Comparison of ENCODE assay signal across 26 cellular contexts in genomic region chr12:20248646-20249045, GRCh38.
DNase-seq lines count a peak whose midpoint lies in the region; ATAC-seq, FAIRE-seq and TF ChIP-seq lines count a peak whose summit lies in the region.
"Had no signal": no experiment of that assay in that cellular context is flagged by ENCODE, and none has a peak within 500 bp of the region (broad histone marks: within the 10 kb centered on the region; RNA-seq: fewer than 3 reads in every experiment).

No MANE protein-coding gene starts in this region.

- H3K56ac ChIP-seq in H1 (replicated peaks; ENCODE audit: insufficient read length, low read depth, low read length): no peak overlapping the region

- H3K23me2 ChIP-seq in H1 (ENCODE audit: low read depth, low read length): no peaks in the 10 kb centered on the region

- CTCF ChIA-PET in HCT116 (lab: Charles Lee): no interaction called here
- CTCF ChIA-PET in H1 (lab: Charles Lee; ENCODE audit: partially characterized antibody): no interaction called here
- CTCF ChIA-PET in PC-3 (lab: Charles Lee): no interaction called here

- H3K9ac ChIP-seq in HCT116 (ENCODE audit: low read length): no peak overlapping the region
- no peak overlapping the region for H3K9ac ChIP-seq in H1 (replicated peaks in 1 of 4; ENCODE audit: extremely low read depth in 1 of 4, low read depth in 3 of 4, low read length in 3 of 4)
- no peak overlapping the region for H3K9ac ChIP-seq in PC-3 (ENCODE audit: low read length)

- no peak overlapping the region for H3K4me3 ChIP-seq in HCT116 (replicated peaks in 1 of 2; ENCODE audit: low read depth in 1 of 2, low read length in 2 of 2)
- H3K4me3 ChIP-seq in H1 (ENCODE audit: extremely low read depth in 1 of 4, insufficient read depth in 2 of 4, low read depth in 3 of 4, low read length in 4 of 4): no peak overlapping the region
- no peak overlapping the region for H3K4me3 ChIP-seq in PC-3 (ENCODE audit: low read length)
- H3K4me3 ChIP-seq: HAP-1, K562, Peyer's patch, SK-N-MC had no signal

- no peak overlapping the region for H3K23ac ChIP-seq in H1 (ENCODE audit: insufficient read length)

- H3K79me1 ChIP-seq in H1 (ENCODE audit: low read depth, low read length): no peaks in the 10 kb centered on the region

- H4K5ac ChIP-seq in H1 (ENCODE audit: insufficient read length, low read depth, low read length): no peak overlapping the region

- no peaks in the 10 kb centered on the region for H3K27me3 ChIP-seq in HCT116 (ENCODE audit: insufficient read depth, low read length)
- no peaks in the 10 kb centered on the region for H3K27me3 ChIP-seq in H1 (replicated peaks in 1 of 4; ENCODE audit: control insufficient read depth in 3 of 4, extremely low read depth in 1 of 4, insufficient read depth in 3 of 4, low read length in 3 of 4)
- H3K27me3 ChIP-seq in PC-3 (ENCODE audit: low read length): no peaks in the 10 kb centered on the region
- H3K27me3 ChIP-seq: Peyer's patch had no signal

- H2BK15ac ChIP-seq in H1 (ENCODE audit: low read length): no peak overlapping the region

- RAD21 ChIA-PET in HCT116 (lab: Charles Lee; ENCODE audit: low non-redundant PET in 1 of 2, low total read pairs in 2 of 2, uncharacterized antibody in 2 of 2, unreplicated experiment in 2 of 2): no interaction called here

- no peak for TF ChIP-seq CTCF in HCT116 (IDR thresholded peaks at IDR 0.05 in 2 of 3, conservative IDR thresholded peaks at IDR 0.05 in 1 of 3; ENCODE audit: borderline replicate concordance in 1 of 3, insufficient read depth in 1 of 3, low read depth in 2 of 3, low read length in 2 of 3)
- peak in 2 of 3 experiments; percentile 11 to 17; a peak in 2 of 4 replicates for TF ChIP-seq CTCF in H1 (IDR thresholded peaks at IDR 0.05; ENCODE audit: control extremely low read depth in 1 of 3, insufficient read depth in 1 of 3, low read depth in 1 of 3, low read length in 3 of 3)
- TF ChIP-seq CTCF in PC-3 (conservative IDR thresholded peaks at IDR 0.05; ENCODE audit: low read depth, low read length): no peak

- 63% methylated on average over 3 of the region's 3 CpGs; no CpG with 5 or more reads in 1 of the 2 experiments for WGBS in H1 (ENCODE audit: extremely low coverage in 1 of 2, insufficient coverage in 1 of 2, insufficient read length in 1 of 2, insufficient replicate concordance in 2 of 2, low coverage in 1 of 2, low lambda C conversion rate in 2 of 2, missing lambda C conversion rate in 1 of 2), 2 experiments

- POLR2A ChIA-PET in HCT116 (lab: Charles Lee) (no interaction called here), H1 (lab: Charles Lee; ENCODE audit: partially characterized antibody) (no interaction called here), PC-3 (lab: Charles Lee; ENCODE audit: unreplicated experiment) (no interaction called here)

- TF ChIP-seq POLR2A in HCT116 (IDR thresholded peaks at IDR 0.05; ENCODE audit: borderline replicate concordance, extremely low read depth, insufficient read depth, insufficient read length) (no peak), H1 (IDR thresholded peaks at IDR 0.05; ENCODE audit: control extremely low read depth in 1 of 2, low read depth in 2 of 2, low read length in 2 of 2) (no peak)

- no peak overlapping the region for H2BK12ac ChIP-seq in H1 (ENCODE audit: low read depth, low read length)

- DNase-seq in DMS53 (lab: John Stamatoyannopoulos, UW) (peak; percentile 23), DMS53 treated with DMSO at 0.1 percent for 48 hours (lab: John Stamatoyannopoulos, UW; ENCODE audit: unreplicated experiment) (no peak), HCT116 (ENCODE audit: low read depth, low spot score) (no peak), H1 (ENCODE audit: low read depth in 1 of 2, low spot score in 2 of 2) (no peak), NCI-H524 (lab: John Stamatoyannopoulos, UW) (no peak), PC-3 (no peak), HPDE6-E6E7 (ENCODE audit: extremely low spot score) (no peak)
- DNase-seq: 8988T; ACHN; CD4-positive, CD25-positive, alpha-beta regulatory T cell; DMS79 treated with DMSO at 0.1 percent for 48 hours; Kasumi-1; NCI-H1092 treated with DMSO at 0.1 percent for 48 hours; NCI-H1436; NCI-H187 treated with DMSO at 0.1 percent for 48 hours; NCI-H524 treated with DMSO at 0.1 percent for 48 hours; NCI-H82; NK-92 treated with Interleukin-12 subunit alpha and Interleukin-12 subunit beta, amount 100 ng/mL, for 24 hours; Peyer's patch; SHP77 treated with DMSO at 0.1 percent for 48 hours had no signal

- no peaks in the 10 kb centered on the region for H3K4me1 ChIP-seq in HCT116 (ENCODE audit: control insufficient read depth in 1 of 2, insufficient read depth in 2 of 2, low read length in 2 of 2)
- no peaks in the 10 kb centered on the region for H3K4me1 ChIP-seq in H1 (replicated peaks in 1 of 4; ENCODE audit: control insufficient read depth in 3 of 4, insufficient read depth in 4 of 4, low read length in 3 of 4)
- H3K4me1 ChIP-seq in PC-3 (ENCODE audit: insufficient read depth, low read length): no peaks in the 10 kb centered on the region
- H3K4me1 ChIP-seq: HAP-1, Peyer's patch had no signal

- no peak overlapping the region for H2BK120ac ChIP-seq in H1 (replicated peaks; ENCODE audit: low read depth, low read length)

- H2AFZ ChIP-seq in HCT116 (ENCODE audit: low read depth, low read length, poor library complexity, severe bottlenecking) (no peak overlapping the region), H1 (ENCODE audit: low read length) (no peak overlapping the region), PC-3 (ENCODE audit: low read length) (no peak overlapping the region)

- H3K79me2 ChIP-seq in HCT116 (ENCODE audit: insufficient read depth, low read length) (no peaks in the 10 kb centered on the region), H1 (ENCODE audit: control insufficient read depth in 1 of 2, insufficient read depth in 2 of 2, low read length in 2 of 2) (no peaks in the 10 kb centered on the region), PC-3 (ENCODE audit: low read length) (no peaks in the 10 kb centered on the region)

- intact Hi-C loops in HCT116 (cut with micrococcal nuclease): no loop called here
- intact Hi-C loops in PC-3 (cut with micrococcal nuclease): no loop called here

- H3K4me2 ChIP-seq in HCT116 (ENCODE audit: low read length): no peak overlapping the region
- no peak overlapping the region for H3K4me2 ChIP-seq in H1 (ENCODE audit: insufficient read depth in 1 of 2, low read depth in 2 of 2, low read length in 2 of 2)
- no peak overlapping the region for H3K4me2 ChIP-seq in PC-3 (ENCODE audit: low read length)

- H3K9me2 ChIP-seq in HCT116 (ENCODE audit: insufficient read depth) (no peaks in the 10 kb centered on the region), PC-3 (replicated peaks; ENCODE audit: low read length) (no peaks in the 10 kb centered on the region)

- H3K36me3 ChIP-seq in HCT116 (ENCODE audit: control insufficient read depth in 1 of 2, insufficient read depth in 2 of 2, low read length in 2 of 2): no peaks in the 10 kb centered on the region
- no peaks in the 10 kb centered on the region for H3K36me3 ChIP-seq in H1 (ENCODE audit: control insufficient read depth in 2 of 4, insufficient read depth in 4 of 4, low read length in 3 of 4)
- no peaks in the 10 kb centered on the region for H3K36me3 ChIP-seq in PC-3 (ENCODE audit: low read depth, low read length)
- H3K36me3 ChIP-seq: HAP-1, Peyer's patch had no signal

- H4K91ac ChIP-seq in H1 (replicated peaks; ENCODE audit: insufficient read length, low read length): no peak overlapping the region

- no peaks in the 10 kb centered on the region for H4K20me1 ChIP-seq in HCT116 (ENCODE audit: insufficient read depth)
- H4K20me1 ChIP-seq in H1 (replicated peaks in 1 of 2; ENCODE audit: control insufficient read depth in 1 of 2, insufficient read depth in 2 of 2, low read length in 2 of 2): no peaks in the 10 kb centered on the region
- H4K20me1 ChIP-seq in PC-3 (ENCODE audit: low read length): no peaks in the 10 kb centered on the region

- no peak overlapping the region for H3K14ac ChIP-seq in H1 (ENCODE audit: insufficient read length)

- no peak for TF ChIP-seq EP300 in H1 (IDR thresholded peaks at IDR 0.05; ENCODE audit: borderline replicate concordance in 1 of 2, low read depth in 2 of 2, low read length in 2 of 2)

- no peak overlapping the region for H2BK5ac ChIP-seq in H1 (ENCODE audit: low read depth, low read length)

- BruUV-seq in HCT116 (replicated peaks; lab: Mats Ljungman, UMichigan): no TSS peak
- BruUV-seq in PC-3 (replicated peaks; lab: Mats Ljungman, UMichigan): no TSS peak

- TF ChIP-seq RAD21 in HCT116 (IDR thresholded peaks at IDR 0.05; ENCODE audit: low read depth) (0 out of 2 replicates have a peak, but pooled peaks have one; percentile 25), H1 (IDR thresholded peaks at IDR 0.05 in 1 of 2, conservative IDR thresholded peaks at IDR 0.05 in 1 of 2; ENCODE audit: low read depth in 2 of 2, low read length in 2 of 2) (peak; percentile 40 to 58)

- H3K9me3 ChIP-seq in HCT116 (ENCODE audit: control insufficient read depth in 1 of 2, insufficient read depth in 1 of 2, low read depth in 1 of 2, low read length in 2 of 2): no peaks in the 10 kb centered on the region
- no peaks in the 10 kb centered on the region for H3K9me3 ChIP-seq in H1 (ENCODE audit: insufficient read depth in 2 of 2, low read depth in 1 of 2, low read length in 1 of 2)
- no peaks in the 10 kb centered on the region for H3K9me3 ChIP-seq in PC-3 (ENCODE audit: low read length)
- H3K9me3 ChIP-seq: HAP-1, Peyer's patch had no signal

- H3K18ac ChIP-seq in H1 (ENCODE audit: extremely low read depth, low read length): no peak overlapping the region

- H2BK20ac ChIP-seq in H1 (ENCODE audit: low read length): no peak overlapping the region; the same call in 1 of the 2 replicates

- H3F3A ChIP-seq in PC-3 (ENCODE audit: low read length, unreplicated experiment): no peaks in the 10 kb centered on the region

- H2AK5ac ChIP-seq in H1 (ENCODE audit: low read depth, low read length): no peak overlapping the region

- FAIRE-seq in H1 (lab: Jason Lieb, UNC): no peak
- FAIRE-seq: D721Med, K562 had no signal

- H3K4ac ChIP-seq in H1 (replicated peaks; ENCODE audit: insufficient read length, low read depth, low read length): no peak overlapping the region

- no peak overlapping the region for H4K8ac ChIP-seq in H1 (ENCODE audit: extremely low read depth, insufficient read depth, low read length)

- ATAC-seq in HCT116 (no peak), PC-3 (no peak), HG03442 (IDR thresholded peaks at IDR 0.05; ENCODE audit: unreplicated experiment) (no peak)
- ATAC-seq: K562 had no signal

- H3K27ac ChIP-seq in HCT116 (ENCODE audit: low read depth, low read length) (no peak overlapping the region), H1 (ENCODE audit: low read depth, low read length) (no peak overlapping the region), PC-3 (ENCODE audit: low read length) (no peak overlapping the region)
- H3K27ac ChIP-seq: HL-60, Peyer's patch, SK-N-MC had no signal

TF ChIP-seq in HCT116, 20 proteins besides CTCF, POLR2A, EP300 and RAD21 (continues in another document):
- no peak for TF ChIP-seq EGR1 (IDR thresholded peaks at IDR 0.05; ENCODE audit: low read depth)
- TF ChIP-seq SP1 (IDR thresholded peaks at IDR 0.05; ENCODE audit: low read depth): no peak
- TF ChIP-seq YY1 (IDR thresholded peaks at IDR 0.05; ENCODE audit: extremely low read depth, insufficient replicate concordance, low read depth, low read length): no peak

TF ChIP-seq in H1, 55 proteins besides CTCF, POLR2A, EP300 and RAD21 (continues in another document):
- TF ChIP-seq SP2 (IDR thresholded peaks at IDR 0.05; ENCODE audit: low read length) (no peak), JUND (IDR thresholded peaks at IDR 0.05; ENCODE audit: low read length) (no peak), CBX5 (IDR thresholded peaks at IDR 0.05; ENCODE audit: low read depth, low read length) (no peak)

Comparison
In these comparisons a context has a peak if more than half of its experiments do, and no peak if none do; other contexts are left out.
1. CTCF ChIP-seq: peak in H1 (2 of 3); none in HCT116 (0 of 3) and PC-3 (single experiment).